ENCODE assay signal across 8 cellular contexts in genomic region chr18:60549338-60549960, GRCh38.
A peak's percentile ranks its signal among the peaks of the same experiment; 100 is the strongest.
DNase-seq lines count a peak whose midpoint lies in the region; ATAC-seq and TF ChIP-seq lines count a peak whose summit lies in the region.

No MANE protein-coding gene starts in this region.

- TF ChIP-seq CTCF in RWPE2 (IDR thresholded peaks at IDR 0.05; ENCODE audit: poor library complexity, severe bottlenecking): peak; percentile 88
- peak; percentile 89 for TF ChIP-seq CTCF in epithelial cell of proximal tubule (conservative IDR thresholded peaks at IDR 0.05; ENCODE audit: low read depth, low read length)
- TF ChIP-seq CTCF in parathyroid adenoma (IDR thresholded peaks at IDR 0.05): peak; percentile 32

- peak overlapping the region; percentile 56 for H3K4me2 ChIP-seq in parathyroid adenoma (ENCODE audit: low read length)

- intact Hi-C loops in sciatic nerve (cut with DNase I): no loop called here

- H3K36me3 ChIP-seq in RWPE2 (ENCODE audit: low read depth) (no peaks in the 10 kb centered on the region), parathyroid adenoma (ENCODE audit: control insufficient read depth, insufficient read depth, low read length) (no peaks in the 10 kb centered on the region)

- H3K9ac ChIP-seq in parathyroid adenoma: no peak overlapping the region

- H3K79me2 ChIP-seq in parathyroid adenoma: no peaks in the 10 kb centered on the region

- no peaks in the 10 kb centered on the region for H3K4me1 ChIP-seq in RWPE2 (ENCODE audit: insufficient read depth, poor library complexity, severe bottlenecking)
- no peaks in the 10 kb centered on the region for H3K4me1 ChIP-seq in parathyroid adenoma

- no peak overlapping the region for H2AFZ ChIP-seq in parathyroid adenoma

- H3K27ac ChIP-seq in RWPE2 (ENCODE audit: poor library complexity, severe bottlenecking) (no peak overlapping the region), parathyroid adenoma (no peak overlapping the region)

- no peaks in the 10 kb centered on the region for H3K9me3 ChIP-seq in RWPE2 (ENCODE audit: severe bottlenecking)
- H3K9me3 ChIP-seq in parathyroid adenoma (ENCODE audit: control insufficient read depth, low read length): no peaks in the 10 kb centered on the region

- peak; percentile 62 for ATAC-seq in GM21528 (IDR thresholded peaks at IDR 0.05; ENCODE audit: low FRiP score, unreplicated experiment)
- no peak for ATAC-seq in RWPE2 (ENCODE audit: low read depth)
- ATAC-seq in sciatic nerve: no peak
- ATAC-seq in GM21786 (IDR thresholded peaks at IDR 0.05; ENCODE audit: unreplicated experiment): no peak

- H3K27me3 ChIP-seq in RWPE2 (ENCODE audit: insufficient read depth, poor library complexity, severe bottlenecking) (no peaks in the 10 kb centered on the region), parathyroid adenoma (ENCODE audit: control insufficient read depth, insufficient read depth, low read length) (no peaks in the 10 kb centered on the region)

- H3K4me3 ChIP-seq in RWPE2 (ENCODE audit: severe bottlenecking): no peak overlapping the region
- H3K4me3 ChIP-seq in epithelial cell of proximal tubule (ENCODE audit: low read depth, low read length): no peak overlapping the region
- no peak overlapping the region for H3K4me3 ChIP-seq in parathyroid adenoma (ENCODE audit: low read depth, low read length)

- peak; percentile 92 for DNase-seq in DMS 273 (lab: John Stamatoyannopoulos, UW; ENCODE audit: unreplicated experiment)
- DNase-seq in NCI-H1048 (lab: John Stamatoyannopoulos, UW): peak; percentile 58
- DNase-seq in RWPE2 (ENCODE audit: low spot score): no peak
- DNase-seq in epithelial cell of proximal tubule (ENCODE audit: low read depth): peak; percentile 52
- DNase-seq in sciatic nerve (ENCODE audit: low spot score): no peak

Comparison
In these comparisons a context has a peak if more than half of its experiments do, and no peak if none do; other contexts are left out.
1. DNase-seq: peak in DMS 273 (single experiment), NCI-H1048 (single experiment) and epithelial cell of proximal tubule (single experiment); none in RWPE2 (single experiment) and sciatic nerve (single experiment).
2. CTCF ChIP-seq: peak in every context shown above with its lines; median percentile 89 in epithelial cell of proximal tubule; 88 in RWPE2; 32 in parathyroid adenoma.